Comparison of ENCODE assay signal across 8 cellular contexts in the genomic region with DNA sequence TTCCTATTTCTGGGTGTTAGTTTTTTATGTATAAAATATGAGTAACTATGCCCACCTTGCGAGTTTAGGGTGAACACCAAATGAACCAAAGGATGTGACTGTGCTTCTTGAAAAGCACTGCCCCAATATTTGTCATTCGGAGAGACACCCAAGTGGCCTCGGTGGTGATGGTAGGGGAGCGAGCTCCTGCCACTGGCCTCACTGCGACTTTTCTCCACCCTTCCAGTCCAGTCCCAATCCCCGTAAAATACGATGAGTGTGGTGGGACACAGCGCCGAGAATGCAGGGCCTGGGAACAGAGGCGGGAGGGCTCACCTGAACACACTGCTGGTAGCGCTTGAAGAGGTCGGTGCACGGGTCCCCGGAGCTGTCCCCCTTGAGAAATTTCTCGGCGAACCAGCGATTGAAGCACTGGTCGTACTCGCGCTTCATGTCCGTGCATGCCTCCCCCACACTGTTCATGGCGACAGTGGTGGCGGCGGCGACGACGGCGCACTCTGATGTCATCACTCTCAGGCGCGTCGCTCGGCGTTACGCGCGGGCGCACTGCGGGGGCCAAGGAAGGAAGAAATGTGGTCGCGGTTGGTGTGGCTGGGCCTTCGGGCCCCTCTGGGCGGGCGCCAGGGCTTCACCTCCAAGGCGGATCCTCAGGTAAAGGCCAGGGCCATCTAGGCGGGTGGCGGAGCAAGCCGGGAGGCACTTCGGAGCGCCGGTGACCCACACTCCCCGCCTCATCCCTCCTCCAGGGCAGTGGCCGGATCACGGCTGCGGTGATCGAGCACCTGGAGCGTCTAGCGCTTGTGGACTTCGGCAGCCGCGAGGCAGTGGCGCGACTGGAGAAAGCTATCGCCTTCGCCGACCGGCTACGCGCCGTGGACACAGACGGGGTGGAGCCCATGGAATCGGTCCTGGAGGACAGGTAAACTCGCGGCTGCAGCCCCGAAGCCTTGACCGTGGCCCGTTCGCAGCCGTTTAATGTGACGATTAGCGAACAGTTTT. TPM values are rescaled to one million over a fixed set of nuclear protein-coding genes. Genes with fewer than 3 reads are reported as not detected.
DNase-seq lines count a peak whose midpoint lies in the region; ATAC-seq and TF ChIP-seq lines count a peak whose summit lies in the region.

A gene with protein sequence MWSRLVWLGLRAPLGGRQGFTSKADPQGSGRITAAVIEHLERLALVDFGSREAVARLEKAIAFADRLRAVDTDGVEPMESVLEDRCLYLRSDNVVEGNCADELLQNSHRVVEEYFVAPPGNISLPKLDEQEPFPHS (plus strand): TSS at position 534 of the 999 bp plus-strand sequence. CDS start 37 bp downstream, at position 571.
A gene (minus strand): TSS at position 474 of the 999 bp plus-strand sequence. CDS start 12 bp downstream, at position 462.

- DNase-seq in NCI-H146 treated with DMSO at 0.1 percent for 48 hours (lab: John Stamatoyannopoulos, UW; ENCODE audit: unreplicated experiment) (peak; percentile 55), T-helper 22 cell (ENCODE audit: low read depth) (peak; percentile 72), anterior cingulate cortex (lab: John Stamatoyannopoulos, UW) (peak; percentile 4 to 87 (median 78)), hepatic stellate cell (ENCODE audit: low spot score) (peak; percentile 76), renal cortical epithelial cell (ENCODE audit: low read depth) (peak; percentile 44), GOT3 (lab: John Stamatoyannopoulos, UW) (no peak)

- ATAC-seq in GM18505 (IDR thresholded peaks at IDR 0.05; ENCODE audit: unreplicated experiment) (peak; percentile 91), HG02884 (IDR thresholded peaks at IDR 0.05; ENCODE audit: unreplicated experiment) (peak; percentile 88)

- TF ChIP-seq POLR2A in GM18505 (IDR thresholded peaks at IDR 0.05; ENCODE audit: borderline replicate concordance, extremely low read depth, insufficient read depth, insufficient read length) = peak; percentile 89

RNA-seq across cellular contexts. Expression of the first gene that starts in this region (rescaled TPM):
- total RNA-seq in renal cortical epithelial cell = 30.9 and 32.0 TPM in 2 replicates

RNA-seq across cellular contexts. Expression of the second gene that starts in this region (rescaled TPM):
- total RNA-seq in renal cortical epithelial cell = 25.5 and 35.4 TPM in 2 replicates
